8 cellular contexts compared by ENCODE assay signal in the genomic region with DNA sequence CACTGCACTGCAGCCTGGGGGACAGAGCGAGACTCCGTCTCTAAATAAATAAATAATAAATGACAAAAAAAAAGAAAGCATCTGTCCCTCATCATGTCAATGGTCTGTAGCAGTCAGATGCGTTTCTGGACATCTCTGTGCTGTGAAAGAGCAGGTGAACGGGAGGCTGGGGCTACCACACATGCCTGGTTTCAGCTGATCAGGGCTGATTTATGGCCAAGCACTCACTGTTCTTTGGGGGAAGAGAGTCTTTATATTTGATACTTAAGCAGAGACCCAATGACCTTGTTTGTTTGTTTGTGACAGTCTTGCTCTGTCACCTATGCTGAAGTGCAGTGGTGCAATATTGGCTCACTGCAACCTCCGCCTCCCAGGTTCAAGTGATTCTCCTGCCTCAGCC.
"Had no signal": no experiment of that assay in that cellular context is flagged by ENCODE, and none has a peak within 500 bp of the region (broad histone marks: within the 10 kb centered on the region; RNA-seq: fewer than 3 reads in every experiment).

No MANE protein-coding gene starts in this region.

- FAIRE-seq: G401.6, GM12878, GM12891, GM12892, GM18507, GM19239 had no signal

- H3K4me3 ChIP-seq: GM12878 had no signal

- ATAC-seq: GM12878 had no signal

- DNase-seq: GDM1, GF-D8 had no signal
